In genomic region chr22:37633082-37633692, GRCh38 we compare ENCODE assay signal across 9 cellular contexts. TPM values are rescaled to one million over a fixed set of nuclear protein-coding genes. Genes with fewer than 3 reads are reported as not detected.
DNase-seq lines count a peak whose midpoint lies in the region; ATAC-seq and TF ChIP-seq lines count a peak whose summit lies in the region.
"Had no signal": no experiment of that assay in that cellular context is flagged by ENCODE, and none has a peak within 500 bp of the region (broad histone marks: within the 10 kb centered on the region; RNA-seq: fewer than 3 reads in every experiment).

No MANE protein-coding gene starts in this region.

- POLR2A ChIA-PET in activated CD4-positive, alpha-beta T cell treated with anti-CD3 and anti-CD28 coated beads, Interleukin-2, amount 10 ng/mL, durations not matched to agents 7 days and 5 days (lab: Charles Lee): no interaction called here

- H3K4me3 ChIP-seq in SJSA1 (no peak overlapping the region), right atrium auricular region (no peak overlapping the region)

- peak; percentile 51 for ATAC-seq in HG02870 (IDR thresholded peaks at IDR 0.05; ENCODE audit: unreplicated experiment)
- peak; percentile 69 for ATAC-seq in stimulated activated naive CD8-positive, alpha-beta T cell treated with anti-CD3 and anti-CD28 coated beads, Interleukin-15, Interleukin-2, amounts not matched to agents 100 U/mL and 50 U/mL, for 24 hours

- H3K27me3 ChIP-seq in SJSA1 (replicated peaks) (no peaks in the 10 kb centered on the region), right atrium auricular region (no peaks in the 10 kb centered on the region)

- H3K4me3 Mint-ChIP-seq in activated CD4-positive, alpha-beta T cell treated with anti-CD3 and anti-CD28 coated beads, Interleukin-2, amount 10 ng/mL, durations not matched to agents 7 days and 5 days: peak overlapping the region; percentile 39

- peaks cover 17% of the 10 kb centered on the region for H3K36me3 ChIP-seq in SJSA1
- H3K36me3 ChIP-seq in right atrium auricular region: peaks cover 6% of the 10 kb centered on the region

- peak overlapping the region; percentile 96 for H3K27ac Mint-ChIP-seq in activated CD4-positive, alpha-beta T cell treated with anti-CD3 and anti-CD28 coated beads, Interleukin-2, amount 10 ng/mL, durations not matched to agents 7 days and 5 days

- H3K4me1 ChIP-seq in SJSA1 (replicated peaks) (peaks cover 28% of the 10 kb centered on the region), right atrium auricular region (peaks cover 5 to 27% of the 10 kb centered on the region in 2 donors)

- H3K27me3 Mint-ChIP-seq in activated CD4-positive, alpha-beta T cell treated with anti-CD3 and anti-CD28 coated beads, Interleukin-2, amount 10 ng/mL, durations not matched to agents 7 days and 5 days: no peaks in the 10 kb centered on the region

- CTCF ChIA-PET in activated CD4-positive, alpha-beta T cell treated with anti-CD3 and anti-CD28 coated beads, Interleukin-2, amount 10 ng/mL, durations not matched to agents 7 days and 5 days (lab: Charles Lee): interaction anchor here (0.6 to 12.6 kb wide), 15 partner anchors 9 to 136 kb away, joined by 3 to 127 read pairs (median 4); partner anchors contain the start of genes GGA1, NOL12, PDXP and SH3BP1

- no peaks in the 10 kb centered on the region for H3K9me3 Mint-ChIP-seq in activated CD4-positive, alpha-beta T cell treated with anti-CD3 and anti-CD28 coated beads, Interleukin-2, amount 10 ng/mL, durations not matched to agents 7 days and 5 days

- DNase-seq in activated CD4-positive, alpha-beta T cell treated with anti-CD3 and anti-CD28 coated beads, Interleukin-2, amount 10 ng/mL, durations not matched to agents 7 days and 5 days: peak; percentile 33
- DNase-seq in activated CD4-positive, alpha-beta T cell treated with anti-CD3 and anti-CD28 coated beads for 4 hours: no peak
- no peak for DNase-seq in SJSA1 (ENCODE audit: low read depth in 1 of 2, low spot score in 2 of 2)
- no peak for DNase-seq in right atrium auricular region (ENCODE audit: low spot score)
- peak; percentile 77 for DNase-seq in stimulated activated naive CD8-positive, alpha-beta T cell treated with anti-CD3 and anti-CD28 coated beads, Interleukin-15, Interleukin-2, amounts not matched to agents 100 U/mL and 50 U/mL, for 24 hours
- no peak for DNase-seq in NCI-H2196 (lab: John Stamatoyannopoulos, UW; ENCODE audit: unreplicated experiment)
- DNase-seq in AG08395 (ENCODE audit: low spot score): no peak

- peaks cover 13% of the 10 kb centered on the region for H3K36me3 Mint-ChIP-seq in activated CD4-positive, alpha-beta T cell treated with anti-CD3 and anti-CD28 coated beads, Interleukin-2, amount 10 ng/mL, durations not matched to agents 7 days and 5 days (ENCODE audit: low read depth)

- H3K27ac ChIP-seq in SJSA1: peak overlapping the region; percentile 62
- H3K27ac ChIP-seq in right atrium auricular region: peak overlapping the region; percentile 63 to 84
- H3K27ac ChIP-seq: C4-2B had no signal

- no peak for TF ChIP-seq CTCF in right atrium auricular region (IDR thresholded peaks at IDR 0.05)

- no peaks in the 10 kb centered on the region for H3K9me3 ChIP-seq in SJSA1 (replicated peaks)
- H3K9me3 ChIP-seq in right atrium auricular region: no peaks in the 10 kb centered on the region

- peaks cover 77% of the 10 kb centered on the region for H3K4me1 Mint-ChIP-seq in activated CD4-positive, alpha-beta T cell treated with anti-CD3 and anti-CD28 coated beads, Interleukin-2, amount 10 ng/mL, durations not matched to agents 7 days and 5 days

RNA-seq across cellular contexts. Expression of gene SH3BP1, which starts 6.3 kb away (rescaled TPM):
- 100 to 1,000 TPM; 184 to 187 TPM for total RNA-seq in activated CD4-positive, alpha-beta T cell treated with anti-CD3 and anti-CD28 coated beads, Interleukin-2, amount 10 ng/mL, durations not matched to agents 7 days and 5 days
- total RNA-seq in SJSA1 (2014; rRNA removed; shearing (Covaris generic)): 8.2 and 13.6 TPM in 2 replicates
- total RNA-seq in right atrium auricular region: 1 to 10 TPM; 1.5 to 4.0 TPM

RNA-seq across cellular contexts. Expression of gene GGA1, which starts 24.6 kb away (rescaled TPM):
- 10 to 100 TPM; 58.5 to 62.8 TPM for total RNA-seq in activated CD4-positive, alpha-beta T cell treated with anti-CD3 and anti-CD28 coated beads, Interleukin-2, amount 10 ng/mL, durations not matched to agents 7 days and 5 days
- 22.6 and 34.9 TPM in 2 replicates for total RNA-seq in SJSA1 (2014; rRNA removed; shearing (Covaris generic))
- 10 to 100 TPM; 17.7 to 29.0 TPM for total RNA-seq in right atrium auricular region

RNA-seq across cellular contexts. Expression of gene PDXP, which starts 25.3 kb away (rescaled TPM):
- total RNA-seq in activated CD4-positive, alpha-beta T cell treated with anti-CD3 and anti-CD28 coated beads, Interleukin-2, amount 10 ng/mL, durations not matched to agents 7 days and 5 days: 10 to 100 TPM; 21.5 to 21.8 TPM
- 47.1 and 47.7 TPM in 2 replicates for total RNA-seq in SJSA1 (2014; rRNA removed; shearing (Covaris generic))
- total RNA-seq in right atrium auricular region: 10 to 100 TPM; 15.7 to 32.0 TPM

RNA-seq across cellular contexts. Expression of gene LGALS1, which starts 42.2 kb away (rescaled TPM):
- 1,000 to 10,000 TPM; 1,140 to 1,273 TPM for total RNA-seq in activated CD4-positive, alpha-beta T cell treated with anti-CD3 and anti-CD28 coated beads, Interleukin-2, amount 10 ng/mL, durations not matched to agents 7 days and 5 days
- total RNA-seq in SJSA1 (2014; rRNA removed; shearing (Covaris generic)): 5,490 and 8,922 TPM in 2 replicates
- 1,000 to 10,000 TPM in 1 of 2 donors, 100 to 1,000 TPM in 1; 584 to 1,958 TPM for total RNA-seq in right atrium auricular region

RNA-seq across cellular contexts. Expression of gene NOL12, which starts 53.0 kb away (rescaled TPM):
- total RNA-seq in activated CD4-positive, alpha-beta T cell treated with anti-CD3 and anti-CD28 coated beads, Interleukin-2, amount 10 ng/mL, durations not matched to agents 7 days and 5 days: 10 to 100 TPM; 57.3 to 57.7 TPM
- total RNA-seq in SJSA1 (2014; rRNA removed; shearing (Covaris generic)): 32.1 and 38.0 TPM in 2 replicates
- total RNA-seq in right atrium auricular region: 10 to 100 TPM; 17.8 to 24.7 TPM

Comparison
In these comparisons a context has a peak if more than half of its experiments do, and no peak if none do; other contexts are left out.
1. DNase-seq: peak in activated CD4-positive, alpha-beta T cell treated with anti-CD3 and anti-CD28 coated beads, Interleukin-2, amount 10 ng/mL, durations not matched to agents 7 days and 5 days (single experiment) and stimulated activated naive CD8-positive, alpha-beta T cell treated with anti-CD3 and anti-CD28 coated beads, Interleukin-15, Interleukin-2, amounts not matched to agents 100 U/mL and 50 U/mL, for 24 hours (single experiment); none in activated CD4-positive, alpha-beta T cell treated with anti-CD3 and anti-CD28 coated beads for 4 hours (0 of 2), SJSA1 (0 of 2), right atrium auricular region (single experiment), NCI-H2196 (single experiment) and AG08395 (single experiment).
2. RNA of gene SH3BP1, which starts 6.3 kb away (total RNA-seq): 184 to 187 TPM in activated CD4-positive, alpha-beta T cell treated with anti-CD3 and anti-CD28 coated beads, Interleukin-2, amount 10 ng/mL, durations not matched to agents 7 days and 5 days; 8.2 to 13.6 TPM in SJSA1 and 1.5 to 4.0 TPM in right atrium auricular region; every median in the first group is over 10 times any median in the second.